In the genomic region with DNA sequence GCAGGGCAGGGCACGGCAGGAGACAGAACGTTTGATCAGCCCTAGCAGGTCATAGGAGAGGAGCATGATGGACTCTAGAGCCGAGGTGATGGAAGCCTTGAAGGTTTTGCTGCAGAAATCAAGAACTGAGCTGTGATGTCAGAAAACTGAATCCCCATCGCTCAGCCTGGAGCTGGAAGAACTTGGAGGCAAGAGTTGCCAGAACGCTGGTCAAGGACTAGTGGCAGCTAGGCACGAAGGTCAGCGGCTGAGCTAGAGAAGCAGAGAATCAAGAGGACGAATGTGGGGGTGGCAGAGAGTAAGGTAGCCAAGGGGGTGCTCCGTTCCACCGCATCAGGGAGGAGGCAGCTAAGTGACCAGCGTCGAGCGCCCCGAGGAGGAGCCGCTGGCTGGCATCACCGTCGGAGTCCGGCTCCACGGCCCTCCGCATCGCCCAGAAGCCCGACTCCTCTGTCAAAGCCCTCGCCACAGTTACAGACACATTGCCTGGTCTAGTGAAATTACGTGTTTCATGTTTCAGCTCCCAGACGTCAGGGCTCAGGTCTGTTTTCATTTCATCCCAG, we compare ENCODE assay signal across 8 cellular contexts. TPM values are rescaled to one million over a fixed set of nuclear protein-coding genes. Genes with fewer than 3 reads are reported as not detected.
DNase-seq lines count a peak whose midpoint lies in the region; ATAC-seq and TF ChIP-seq lines count a peak whose summit lies in the region.

No MANE protein-coding gene starts in this region.

- in situ Hi-C loops in mammary epithelial cell (cut with MboI; ENCODE audit: low sequenced_read_pairs in 2 of 2) = no loop called here

- H3K27me3 ChIP-seq in mammary epithelial cell (ENCODE audit: insufficient read depth, low read length) (peaks cover 6% of the 10 kb centered on the region), upper lobe of left lung (no peaks in the 10 kb centered on the region)

- no peak for TF ChIP-seq POLR2A in upper lobe of left lung (IDR thresholded peaks at IDR 0.05)

- no TSS peak for BruUV-seq in mammary epithelial cell (replicated peaks; lab: Mats Ljungman, UMichigan)

- no peak for DNase-seq in mammary epithelial cell
- peak; percentile 10 for DNase-seq in medulla oblongata (ENCODE audit: extremely low spot score)
- DNase-seq in upper lobe of left lung = peak in 1 of 2 donors; percentile 78
- DNase-seq in SW480 (ENCODE audit: low spot score) = no peak

- H3K27ac ChIP-seq in 22Rv1 = peak overlapping the region; percentile 72
- no peak overlapping the region for H3K27ac ChIP-seq in mammary epithelial cell (ENCODE audit: insufficient read depth, low read depth, low read length)
- peak overlapping the region in 3 of 4 donors; percentile 67 to 88 (median 81) for H3K27ac ChIP-seq in upper lobe of left lung

- TF ChIP-seq EP300 in upper lobe of left lung (IDR thresholded peaks at IDR 0.05) = no peak

- H3K79me2 ChIP-seq in mammary epithelial cell (ENCODE audit: insufficient read depth, low read length) = peaks cover 7% of the 10 kb centered on the region

- H3K4me3 ChIP-seq in mammary epithelial cell (replicated peaks in 1 of 3; ENCODE audit: insufficient read depth in 1 of 3, low read depth in 2 of 3, low read length in 3 of 3) (peak overlapping the region; percentile 61 to 76 (median 64)), upper lobe of left lung (peak overlapping the region; percentile 42 to 93 (median 70))

- ATAC-seq in GM18519 (IDR thresholded peaks at IDR 0.05; ENCODE audit: low FRiP score, unreplicated experiment) = peak; percentile 1
- peak; percentile 13 for ATAC-seq in HG03460 (IDR thresholded peaks at IDR 0.05; ENCODE audit: unreplicated experiment)
- peak; percentile 9 to 44 for ATAC-seq in upper lobe of left lung (ENCODE audit: low FRiP score in 2 of 2)
- no peak for ATAC-seq in GM19324 (IDR thresholded peaks at IDR 0.05; ENCODE audit: low FRiP score, unreplicated experiment)

- intact Hi-C loops in mammary epithelial cell (cut with micrococcal nuclease) = no loop called here

- dilution Hi-C loops in mammary epithelial cell (cut with HindIII; ENCODE audit: low sequenced_read_pairs) = no loop called here

- CTCF ChIA-PET in mammary epithelial cell (lab: Charles Lee; ENCODE audit: low non-redundant PET) = interaction anchor here (0.6 to 0.7 kb wide), 2 partner anchors 214 to 367 kb away, joined by 3 read pairs; no protein-coding TSS in a partner anchor

- H3K9ac ChIP-seq in mammary epithelial cell (ENCODE audit: insufficient read depth, low read length) = no peak overlapping the region

- H2AFZ ChIP-seq in mammary epithelial cell (ENCODE audit: low read depth, low read length) = peak overlapping the region; percentile 80

- TF ChIP-seq CTCF in 22Rv1 (IDR thresholded peaks at IDR 0.05) (no peak), mammary epithelial cell (conservative IDR thresholded peaks at IDR 0.05 in 1 of 2, IDR thresholded peaks at IDR 0.05 in 1 of 2; ENCODE audit: extremely low read depth in 1 of 2, insufficient read depth in 1 of 2, low read depth in 1 of 2, low read length in 2 of 2) (no peak), upper lobe of left lung (IDR thresholded peaks at IDR 0.05) (no peak)

- H3K4me2 ChIP-seq in mammary epithelial cell (ENCODE audit: insufficient read depth, low read depth, low read length) = peak overlapping the region; percentile 91

- H3K9me3 ChIP-seq in mammary epithelial cell (replicated peaks; ENCODE audit: insufficient read depth, low read length) = no peaks in the 10 kb centered on the region
- H3K9me3 ChIP-seq in upper lobe of left lung = no peaks in the 10 kb centered on the region

- 32% methylated on average over 13 of the region's 25 CpGs for WGBS in mammary epithelial cell (ENCODE audit: low coverage, missing lambda C conversion rate)
- WGBS in upper lobe of left lung, 2 donors = 11 to 16% methylated on average over 9 to 25 of the region's 25 CpGs

- H3K36me3 ChIP-seq in mammary epithelial cell (ENCODE audit: insufficient read depth, low read length) = no peaks in the 10 kb centered on the region
- H3K36me3 ChIP-seq in upper lobe of left lung = no peaks in the 10 kb centered on the region

- H3K4me1 ChIP-seq in mammary epithelial cell (ENCODE audit: insufficient read depth, low read length) (peaks cover 12% of the 10 kb centered on the region), upper lobe of left lung (peaks cover 18 to 32% (median 20%) of the 10 kb centered on the region in 4 donors)

- no peaks in the 10 kb centered on the region for H4K20me1 ChIP-seq in mammary epithelial cell (ENCODE audit: insufficient read depth, low read length)

RNA-seq across cellular contexts. Expression of a gene that starts 1.2 kb away (rescaled TPM):
- total RNA-seq in mammary epithelial cell = 10 to 100 TPM; 31.3 to 34.0 TPM
- polyA plus RNA-seq in mammary epithelial cell = 16.0 TPM
- 41.9 TPM for polyA minus RNA-seq in mammary epithelial cell
- total RNA-seq in upper lobe of left lung = 100 to 1,000 TPM in 1 of 6 donors, 10 to 100 TPM in 5; 38.6 to 118 (median 66.4) TPM
